ENCODE assay signal across 14 cellular contexts in genomic region chr17:60393840-60394529, GRCh38. TPM values are rescaled to one million over a fixed set of nuclear protein-coding genes. Genes with fewer than 3 reads are reported as not detected.
DNase-seq lines count a peak whose midpoint lies in the region; ATAC-seq and TF ChIP-seq lines count a peak whose summit lies in the region.
"Had no signal": no experiment of that assay in that cellular context is flagged by ENCODE, and none has a peak within 500 bp of the region (broad histone marks: within the 10 kb centered on the region; RNA-seq: fewer than 3 reads in every experiment).

No MANE protein-coding gene starts in this region.

- TF ChIP-seq CTCF in chondrocyte (IDR thresholded peaks at IDR 0.05), result no peak
- TF ChIP-seq CTCF in retinal pigment epithelial cell (conservative IDR thresholded peaks at IDR 0.05; ENCODE audit: low read depth, low read length), result no peak

- H3K4me1 Mint-ChIP-seq in T-helper 2 cell treated with Interferon-gamma antibody and Interleukin-4, amounts not matched to agents 5 μg/mL and 100 μg/mL, for 36 hours (ENCODE audit: low read depth), result peaks cover 47% of the 10 kb centered on the region
- H3K4me1 Mint-ChIP-seq in chondrocyte (ENCODE audit: low read depth), result peaks cover 26% of the 10 kb centered on the region

- no peak overlapping the region for H3K27ac Mint-ChIP-seq in T-helper 2 cell treated with Interferon-gamma antibody and Interleukin-4, amounts not matched to agents 5 μg/mL and 100 μg/mL, for 36 hours
- H3K27ac Mint-ChIP-seq in chondrocyte (ENCODE audit: unreplicated experiment), result peak overlapping the region; percentile 57

- ATAC-seq in GM19023 (IDR thresholded peaks at IDR 0.05; ENCODE audit: unreplicated experiment), result no peak
- ATAC-seq: A549 had no signal

- H3K4me3 ChIP-seq in retinal pigment epithelial cell (ENCODE audit: low read length), result no peak overlapping the region

- DNase-seq in T-helper 2 cell treated with Interferon-gamma antibody and Interleukin-4, amounts not matched to agents 5 μg/mL and 100 μg/mL, for 36 hours (ENCODE audit: low spot score), result no peak
- DNase-seq in T-helper 2 cell (no peak), NOMO-1 treated with DMSO at 0.1 percent for 48 hours (lab: John Stamatoyannopoulos, UW; ENCODE audit: unreplicated experiment) (peak; percentile 91), chondrocyte (ENCODE audit: low spot score) (no peak), retinal pigment epithelial cell (ENCODE audit: low read depth) (peak; percentile 82), T-helper 9 cell (no peak), HuH-7 (ENCODE audit: low spot score) (no peak)
- DNase-seq: DND-41, H7 had no signal

- H3K9me3 Mint-ChIP-seq in T-helper 2 cell treated with Interferon-gamma antibody and Interleukin-4, amounts not matched to agents 5 μg/mL and 100 μg/mL, for 36 hours, result no peaks in the 10 kb centered on the region
- H3K9me3 Mint-ChIP-seq in chondrocyte (ENCODE audit: low read depth), result no peaks in the 10 kb centered on the region
- H3K9me3 Mint-ChIP-seq: T-helper 1 cell treated with Interleukin-12 subunit alpha and Interleukin-12 subunit beta and Interleukin-4 antibody, amounts not matched to agents 30 μg/mL and 1 μg/mL, for 36 hours had no signal

- H3K27me3 Mint-ChIP-seq in T-helper 2 cell treated with Interferon-gamma antibody and Interleukin-4, amounts not matched to agents 5 μg/mL and 100 μg/mL, for 36 hours (ENCODE audit: low read depth), result no peaks in the 10 kb centered on the region
- no peaks in the 10 kb centered on the region for H3K27me3 Mint-ChIP-seq in chondrocyte (ENCODE audit: low read depth)

- H3K4me3 Mint-ChIP-seq in T-helper 2 cell treated with Interferon-gamma antibody and Interleukin-4, amounts not matched to agents 5 μg/mL and 100 μg/mL, for 36 hours, result peak overlapping the region; percentile 24
- H3K4me3 Mint-ChIP-seq in chondrocyte (ENCODE audit: unreplicated experiment), result no peak overlapping the region

- H3K36me3 Mint-ChIP-seq in T-helper 2 cell treated with Interferon-gamma antibody and Interleukin-4, amounts not matched to agents 5 μg/mL and 100 μg/mL, for 36 hours (ENCODE audit: low read depth), result no peaks in the 10 kb centered on the region
- no peaks in the 10 kb centered on the region for H3K36me3 Mint-ChIP-seq in chondrocyte (ENCODE audit: low read depth)

RNA-seq across cellular contexts. Expression of gene USP32, which starts 2.1 kb away (rescaled TPM):
- total RNA-seq in chondrocyte, result 35.2 to 42.2 TPM (median 41.1 TPM) in 3 replicates

RNA-seq across cellular contexts. Expression of gene CHCT1, which starts 28.3 kb away (rescaled TPM):
- total RNA-seq in chondrocyte, result not detected in 3 replicates
- total RNA-seq: fibroblast of villous mesenchyme, H7, smooth muscle cell had no signal

Comparison
In these comparisons a context has a peak if more than half of its experiments do, and no peak if none do; other contexts are left out.
1. DNase-seq: peak in NOMO-1 treated with DMSO at 0.1 percent for 48 hours (single experiment) and retinal pigment epithelial cell (single experiment); none in T-helper 2 cell treated with Interferon-gamma antibody and Interleukin-4, amounts not matched to agents 5 μg/mL and 100 μg/mL, for 36 hours (single experiment), T-helper 2 cell (0 of 5), chondrocyte (single experiment), T-helper 9 cell (single experiment) and HuH-7 (single experiment).